In the genomic region with DNA sequence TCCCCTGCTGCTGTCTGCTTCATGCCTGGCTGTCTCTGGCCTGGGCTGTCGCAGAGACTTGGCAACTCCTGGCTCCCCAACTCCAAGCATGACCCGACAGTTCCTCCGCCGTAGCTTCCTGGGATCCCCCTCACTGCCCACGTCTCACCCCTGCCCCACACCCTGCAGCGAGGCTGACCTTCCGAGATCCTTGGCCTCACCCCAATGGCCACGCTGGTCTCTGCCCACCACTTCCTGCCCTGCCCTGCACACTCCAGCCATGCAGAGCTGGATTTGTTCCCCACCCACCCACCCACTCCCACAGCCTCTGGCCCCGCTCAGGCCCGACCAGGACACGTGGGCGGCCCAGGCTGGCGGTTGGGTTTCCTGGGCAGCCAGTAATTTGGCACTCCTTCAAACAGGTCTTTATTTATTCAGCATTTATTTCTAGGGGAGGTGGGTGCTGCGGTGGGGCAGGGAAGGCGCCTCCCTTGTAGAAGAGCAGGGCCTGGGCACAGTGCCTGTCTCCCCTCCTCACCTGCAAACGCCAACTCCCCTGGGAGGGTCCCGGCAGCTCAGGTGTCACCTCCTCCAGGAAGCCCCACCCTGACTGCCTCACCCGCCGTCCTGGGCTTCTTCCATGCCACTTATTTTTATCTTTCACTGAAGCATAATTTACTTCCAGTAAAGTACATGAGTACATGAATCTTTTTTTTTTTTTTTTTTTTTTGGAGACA, we compare ENCODE assay signal across 8 cellular contexts. TPM values are rescaled to one million over a fixed set of nuclear protein-coding genes. Genes with fewer than 3 reads are reported as not detected.
DNase-seq lines count a peak whose midpoint lies in the region; FAIRE-seq and TF ChIP-seq lines count a peak whose summit lies in the region.

No MANE protein-coding gene starts in this region.

- intact Hi-C loops in endothelial cell of umbilical vein (cut with micrococcal nuclease) (no loop called here), prostate gland (cut with DNase I) (no loop called here)

- H3K4me3 ChIP-seq in endothelial cell of umbilical vein (replicated peaks in 1 of 3; ENCODE audit: insufficient read depth in 1 of 3, low read depth in 1 of 3, low read length in 3 of 3), result no peak overlapping the region
- no peak overlapping the region for H3K4me3 ChIP-seq in prostate gland
- no peak overlapping the region for H3K4me3 ChIP-seq in SJCRH30

- FAIRE-seq in endothelial cell of umbilical vein (lab: Jason Lieb, UNC), result no peak

- H3K27ac ChIP-seq in endothelial cell of umbilical vein (ENCODE audit: insufficient read depth, low read depth, low read length) (peak overlapping the region; percentile 92), prostate gland (peak overlapping the region; percentile 86 to 90), SJCRH30 (no peak overlapping the region)

- H3K79me2 ChIP-seq in endothelial cell of umbilical vein (ENCODE audit: control insufficient read depth, insufficient read depth, low read length), result peaks cover 5% of the 10 kb centered on the region

- H3K4me1 ChIP-seq in endothelial cell of umbilical vein (ENCODE audit: control insufficient read depth, extremely low read depth, insufficient read depth, low read length) (peaks cover 33% of the 10 kb centered on the region), prostate gland (replicated peaks) (peaks cover 46% of the 10 kb centered on the region), SJCRH30 (peaks cover 60% of the 10 kb centered on the region)

- TF ChIP-seq POLR2A in endothelial cell of umbilical vein (IDR thresholded peaks at IDR 0.05; ENCODE audit: low read depth, low read length) (no peak), prostate gland (IDR thresholded peaks at IDR 0.05) (no peak)

- no peaks in the 10 kb centered on the region for H3K9me1 ChIP-seq in endothelial cell of umbilical vein (replicated peaks; ENCODE audit: control insufficient read depth, extremely low read depth, insufficient read depth, low read length)

- H3K9ac ChIP-seq in endothelial cell of umbilical vein (replicated peaks; ENCODE audit: extremely low read depth, insufficient read depth, low read length), result no peak overlapping the region

- CTCF ChIA-PET in endothelial cell of umbilical vein (lab: Charles Lee), result interaction anchor here (1.1 kb wide), 1 partner anchor 11 kb away, joined by 3 read pairs; no protein-coding TSS in a partner anchor

- WGBS in prostate gland, result 25% methylated on average over 19 of the region's 19 CpGs

- H3K27me3 ChIP-seq in endothelial cell of umbilical vein (ENCODE audit: control insufficient read depth in 2 of 2, insufficient read depth in 2 of 2, low read length in 2 of 2), result no peaks in the 10 kb centered on the region
- no peaks in the 10 kb centered on the region for H3K27me3 ChIP-seq in prostate gland (replicated peaks; ENCODE audit: insufficient read depth)
- no peaks in the 10 kb centered on the region for H3K27me3 ChIP-seq in SJCRH30

- no peaks in the 10 kb centered on the region for H4K20me1 ChIP-seq in endothelial cell of umbilical vein (replicated peaks; ENCODE audit: control insufficient read depth, extremely low read depth, insufficient read depth, low read length)

- H3K4me2 ChIP-seq in endothelial cell of umbilical vein (ENCODE audit: insufficient read depth, low read length), result no peak overlapping the region

- BruUV-seq in endothelial cell of umbilical vein (replicated peaks; lab: Mats Ljungman, UMichigan), result no TSS peak

- POLR2A ChIA-PET in endothelial cell of umbilical vein (lab: Charles Lee), result no interaction called here

- no peaks in the 10 kb centered on the region for H3K9me3 ChIP-seq in endothelial cell of umbilical vein (replicated peaks; ENCODE audit: control insufficient read depth, insufficient read depth, low read length)
- no peaks in the 10 kb centered on the region for H3K9me3 ChIP-seq in prostate gland
- H3K9me3 ChIP-seq in SJCRH30 (replicated peaks), result no peaks in the 10 kb centered on the region

- TF ChIP-seq CTCF in endothelial cell of umbilical vein (IDR thresholded peaks at IDR 0.05; ENCODE audit: extremely low read depth in 1 of 2, insufficient read depth in 1 of 2, low read depth in 1 of 2, low read length in 2 of 2), result no peak
- no peak for TF ChIP-seq CTCF in prostate gland (IDR thresholded peaks at IDR 0.05)

- DNase-seq in DMS153 (lab: John Stamatoyannopoulos, UW) (peak; percentile 84), NCI-H460 (ENCODE audit: extremely low read depth, low read depth) (peak; percentile 45), endothelial cell of umbilical vein (ENCODE audit: low read depth, low spot score) (no peak), prostate gland (ENCODE audit: low spot score) (no peak), SJCRH30 (no peak), germinal center (ENCODE audit: low spot score) (no peak), islet precursor cell (no peak)
- DNase-seq in activated CD4-positive, alpha-beta T cell treated with anti-CD3 and anti-CD28 coated beads for 48 hours, result no peak

- dilution Hi-C loops in endothelial cell of umbilical vein (cut with MboI; ENCODE audit: extremely low pct_ligation_motif_present, low sequenced_read_pairs), result no loop called here

- H2AFZ ChIP-seq in endothelial cell of umbilical vein (ENCODE audit: low read depth, low read length), result no peak overlapping the region

- H3K36me3 ChIP-seq in endothelial cell of umbilical vein (ENCODE audit: control insufficient read depth in 2 of 2, extremely low read depth in 1 of 2, insufficient read depth in 2 of 2, low read length in 2 of 2), result no peaks in the 10 kb centered on the region
- no peaks in the 10 kb centered on the region for H3K36me3 ChIP-seq in prostate gland
- peaks cover 5% of the 10 kb centered on the region for H3K36me3 ChIP-seq in SJCRH30

TF ChIP-seq in endothelial cell of umbilical vein, 7 proteins besides CTCF, POLR2A, EP300 and RAD21:
- TF ChIP-seq JUN (IDR thresholded peaks at IDR 0.05; ENCODE audit: borderline replicate concordance, insufficient read depth, insufficient read length, low read depth), result no peak
- TF ChIP-seq, protein P1, sequence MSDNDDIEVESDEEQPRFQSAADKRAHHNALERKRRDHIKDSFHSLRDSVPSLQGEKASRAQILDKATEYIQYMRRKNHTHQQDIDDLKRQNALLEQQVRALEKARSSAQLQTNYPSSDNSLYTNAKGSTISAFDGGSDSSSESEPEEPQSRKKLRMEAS (IDR thresholded peaks at IDR 0.05; ENCODE audit: insufficient read depth, insufficient read length), result no peak
- no peak for TF ChIP-seq FOS (IDR thresholded peaks at IDR 0.05; ENCODE audit: borderline replicate concordance, insufficient read depth, low read length)
- TF ChIP-seq MYC (IDR thresholded peaks at IDR 0.05; ENCODE audit: low read depth, low read length), result no peak
- no peak for TF ChIP-seq GATA2 (IDR thresholded peaks at IDR 0.05; ENCODE audit: insufficient read depth, insufficient read length, low read depth, low read length)
- TF ChIP-seq EZH2 (IDR thresholded peaks at IDR 0.05; ENCODE audit: borderline replicate concordance, low read depth, low read length, severe bottlenecking), result no peak
- TF ChIP-seq POLR2AphosphoS5 (IDR thresholded peaks at IDR 0.05; ENCODE audit: insufficient read depth, low read depth, low read length), result no peak

RNA-seq across cellular contexts. Expression of a gene that starts 25.5 kb away (rescaled TPM):
- total RNA-seq in NCI-H460 (2014; rRNA removed; shearing (Covaris generic)), result 26.6 and 27.3 TPM in 2 replicates
- polyA plus RNA-seq in NCI-H460 (2014; cell fraction: nucleus; rRNA removed), result 19.9 and 22.8 TPM in 2 replicates
- 24.2 and 24.7 TPM in 2 replicates for total RNA-seq in endothelial cell of umbilical vein
- polyA plus RNA-seq in endothelial cell of umbilical vein, result 14.0 and 14.2 TPM in 2 replicates
- 16.7 and 18.1 TPM in 2 replicates for polyA plus RNA-seq in endothelial cell of umbilical vein (2011; cell fraction: cytosol; rRNA removed)
- polyA plus RNA-seq in endothelial cell of umbilical vein (2011; cell fraction: nucleus; rRNA removed), result 24.0 and 31.5 TPM in 2 replicates
- 18.6 and 26.7 TPM in 2 replicates for polyA plus RNA-seq in endothelial cell of umbilical vein (2012)
- polyA minus RNA-seq in endothelial cell of umbilical vein, result 15.7 and 18.3 TPM in 2 replicates
- 38.5 TPM for polyA minus RNA-seq in endothelial cell of umbilical vein (2011; cell fraction: cytosol; rRNA and poly(A)+ RNA removed)
- 12.3 and 16.7 TPM in 2 replicates for polyA minus RNA-seq in endothelial cell of umbilical vein (2011; cell fraction: nucleus; rRNA and poly(A)+ RNA removed)
- 10 to 100 TPM; 24.0 to 36.6 TPM for total RNA-seq in prostate gland
- total RNA-seq in SJCRH30 (2014; rRNA removed; shearing (Covaris generic)), result 49.3 and 58.8 TPM in 2 replicates

Comparison
In these comparisons a context has a peak if more than half of its experiments do, and no peak if none do; other contexts are left out.
1. DNase-seq: peak in DMS153 (single experiment) and NCI-H460 (single experiment); none in endothelial cell of umbilical vein (single experiment), prostate gland (single experiment), SJCRH30 (0 of 2), germinal center (single experiment), activated CD4-positive, alpha-beta T cell treated with anti-CD3 and anti-CD28 coated beads for 48 hours (single experiment) and islet precursor cell (single experiment).